9 cellular contexts compared by ENCODE assay signal in the genomic region with DNA sequence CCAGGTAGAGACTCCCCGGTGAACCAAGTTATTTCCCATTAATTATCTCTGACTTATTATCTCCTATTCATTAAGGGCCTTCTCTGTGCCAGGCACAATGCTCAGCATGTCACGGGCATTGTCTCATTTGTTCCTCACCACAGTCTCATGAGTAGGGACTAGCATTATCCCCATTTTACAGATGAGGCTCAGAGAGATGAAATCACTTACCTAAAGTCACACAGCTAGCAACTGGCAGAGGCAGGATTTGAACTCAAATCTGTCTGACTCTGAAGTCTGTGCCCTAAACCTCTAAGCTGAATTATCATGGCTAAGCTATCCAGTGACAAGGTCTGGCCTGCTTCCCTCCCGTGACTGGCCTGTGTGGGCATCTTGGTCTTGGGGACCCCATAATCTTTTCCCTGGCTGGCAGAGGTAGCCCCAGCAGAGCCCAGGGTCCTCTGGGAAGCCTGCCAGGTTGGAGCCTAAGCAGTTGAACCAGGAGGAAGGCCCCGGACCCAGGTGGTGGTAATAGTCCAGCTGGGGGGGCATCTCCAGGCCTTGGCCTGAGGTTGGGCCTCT. TPM values are rescaled to one million over a fixed set of nuclear protein-coding genes. Genes with fewer than 3 reads are reported as not detected.
DNase-seq lines count a peak whose midpoint lies in the region; ATAC-seq, FAIRE-seq and TF ChIP-seq lines count a peak whose summit lies in the region.
"Had no signal": no experiment of that assay in that cellular context is flagged by ENCODE, and none has a peak within 500 bp of the region (broad histone marks: within the 10 kb centered on the region; RNA-seq: fewer than 3 reads in every experiment).

No MANE protein-coding gene starts in this region.

- in situ Hi-C loops in ACHN (cut with HindIII; ENCODE audit: low pct_ligation_motif_present, low pct_unique_long_range_greater_than_20kb, low sequenced_read_pairs): no loop called here

- POLR2A ChIA-PET in RWPE1 (lab: Yijun Ruan, JAX; ENCODE audit: low non-redundant PET): interaction anchor here (1.1 to 1.2 kb wide), 2 partner anchors 9 to 27 kb away, joined by 3 read pairs; no protein-coding TSS in a partner anchor
- POLR2A ChIA-PET in endothelial cell of umbilical vein (lab: Charles Lee): interaction anchor here (0.5 to 2.8 kb wide), 5 partner anchors 9 to 1176 kb away, joined by 4 to 19 read pairs (median 9); a partner anchor contains a TSS

- no peak for FAIRE-seq in endothelial cell of umbilical vein (lab: Jason Lieb, UNC)

- H3K79me2 ChIP-seq in endothelial cell of umbilical vein (ENCODE audit: control insufficient read depth, insufficient read depth, low read length): peaks cover 95% of the 10 kb centered on the region
- peaks cover 21% of the 10 kb centered on the region for H3K79me2 ChIP-seq in parathyroid adenoma

- DNase-seq in Calu3: no peak
- no peak for DNase-seq in RWPE1 (ENCODE audit: low spot score)
- DNase-seq in endothelial cell of umbilical vein (ENCODE audit: low read depth, low spot score): no peak
- no peak for DNase-seq in ACHN
- no peak for DNase-seq in occipital lobe (lab: John Stamatoyannopoulos, UW)

- no peaks in the 10 kb centered on the region for H3K27me3 Mint-ChIP-seq in Calu3 (ENCODE audit: unreplicated experiment)

- H3K27ac ChIP-seq in RWPE1 (peak overlapping the region; percentile 96), endothelial cell of umbilical vein (ENCODE audit: insufficient read depth, low read depth, low read length) (peak overlapping the region; percentile 97), parathyroid adenoma (peak overlapping the region; percentile 73)

- H3K4me1 Mint-ChIP-seq in Calu3 (ENCODE audit: low read depth, unreplicated experiment): peaks cover 52% of the 10 kb centered on the region

- no peaks in the 10 kb centered on the region for H3K27me3 ChIP-seq in endothelial cell of umbilical vein (ENCODE audit: control insufficient read depth in 2 of 2, insufficient read depth in 2 of 2, low read length in 2 of 2)
- no peaks in the 10 kb centered on the region for H3K27me3 ChIP-seq in parathyroid adenoma (ENCODE audit: control insufficient read depth, insufficient read depth, low read length)

- H3K4me2 ChIP-seq in endothelial cell of umbilical vein (ENCODE audit: insufficient read depth, low read length): peak overlapping the region; percentile 87
- peak overlapping the region; percentile 47 for H3K4me2 ChIP-seq in parathyroid adenoma (ENCODE audit: low read length)

- H3K4me3 ChIP-seq in endothelial cell of umbilical vein (replicated peaks in 1 of 3; ENCODE audit: insufficient read depth in 1 of 3, low read depth in 1 of 3, low read length in 3 of 3): peak overlapping the region in 2 of 3 experiments; percentile 36 to 66
- no peak overlapping the region for H3K4me3 ChIP-seq in parathyroid adenoma (ENCODE audit: low read depth, low read length)

- no peaks in the 10 kb centered on the region for H3K36me3 ChIP-seq in endothelial cell of umbilical vein (ENCODE audit: control insufficient read depth in 2 of 2, extremely low read depth in 1 of 2, insufficient read depth in 2 of 2, low read length in 2 of 2)
- H3K36me3 ChIP-seq in parathyroid adenoma (ENCODE audit: control insufficient read depth, insufficient read depth, low read length): no peaks in the 10 kb centered on the region

- H4K20me1 ChIP-seq in endothelial cell of umbilical vein (replicated peaks; ENCODE audit: control insufficient read depth, extremely low read depth, insufficient read depth, low read length): peaks cover 2% of the 10 kb centered on the region

- no peaks in the 10 kb centered on the region for H3K9me1 ChIP-seq in endothelial cell of umbilical vein (replicated peaks; ENCODE audit: control insufficient read depth, extremely low read depth, insufficient read depth, low read length)

- no peak for ATAC-seq in HG02798 (IDR thresholded peaks at IDR 0.05; ENCODE audit: poor library complexity, unreplicated experiment)
- no peak for ATAC-seq in HG02884 (IDR thresholded peaks at IDR 0.05; ENCODE audit: unreplicated experiment)

- no peak for TF ChIP-seq POLR2A in endothelial cell of umbilical vein (IDR thresholded peaks at IDR 0.05; ENCODE audit: low read depth, low read length)

- dilution Hi-C loops in endothelial cell of umbilical vein (cut with MboI; ENCODE audit: extremely low pct_ligation_motif_present, low sequenced_read_pairs): no loop called here

- TF ChIP-seq CTCF in Calu3 (IDR thresholded peaks at IDR 0.05; ENCODE audit: unreplicated experiment): no peak
- TF ChIP-seq CTCF in RWPE1 (conservative IDR thresholded peaks at IDR 0.05; ENCODE audit: low read depth): no peak
- TF ChIP-seq CTCF in endothelial cell of umbilical vein (IDR thresholded peaks at IDR 0.05; ENCODE audit: extremely low read depth in 1 of 2, insufficient read depth in 1 of 2, low read depth in 1 of 2, low read length in 2 of 2): no peak
- no peak for TF ChIP-seq CTCF in parathyroid adenoma (IDR thresholded peaks at IDR 0.05)

- no peaks in the 10 kb centered on the region for H3K9me3 ChIP-seq in endothelial cell of umbilical vein (replicated peaks; ENCODE audit: control insufficient read depth, insufficient read depth, low read length)
- no peaks in the 10 kb centered on the region for H3K9me3 ChIP-seq in parathyroid adenoma (ENCODE audit: control insufficient read depth, low read length)

- no peak overlapping the region for H2AFZ ChIP-seq in endothelial cell of umbilical vein (ENCODE audit: low read depth, low read length)
- peak overlapping the region; percentile 42 for H2AFZ ChIP-seq in parathyroid adenoma

- peak overlapping the region; percentile 91 for H3K27ac Mint-ChIP-seq in Calu3 (ENCODE audit: unreplicated experiment)

- BruUV-seq in Calu3 (replicated peaks; lab: Mats Ljungman, UMichigan) (no TSS peak), endothelial cell of umbilical vein (replicated peaks; lab: Mats Ljungman, UMichigan) (TSS peak; percentile 51)

- H3K4me1 ChIP-seq in endothelial cell of umbilical vein (ENCODE audit: control insufficient read depth, extremely low read depth, insufficient read depth, low read length) (peaks cover 52% of the 10 kb centered on the region), parathyroid adenoma (peaks cover 5% of the 10 kb centered on the region)

- CTCF ChIA-PET in Calu3 (lab: Charles Lee): interaction anchor here (0.6 to 3.6 kb wide), 7 partner anchors 10 to 61 kb away, joined by 3 to 23 read pairs (median 3); a partner anchor contains a TSS
- CTCF ChIA-PET in RWPE1 (lab: Yijun Ruan, JAX): interaction anchor here (0.7 to 1.7 kb wide), 7 partner anchors 9 to 125 kb away, joined by 3 to 6 read pairs (median 3); a partner anchor contains a TSS
- CTCF ChIA-PET in endothelial cell of umbilical vein (lab: Charles Lee): interaction anchor here (1.0 to 4.8 kb wide), 11 partner anchors 10 to 207 kb away, joined by 3 to 62 read pairs (median 13); a partner anchor contains a TSS

- peaks cover 39% of the 10 kb centered on the region for H3K36me3 Mint-ChIP-seq in Calu3 (ENCODE audit: insufficient read depth, unreplicated experiment)

- H3K9ac ChIP-seq in endothelial cell of umbilical vein (replicated peaks; ENCODE audit: extremely low read depth, insufficient read depth, low read length) (peak overlapping the region; percentile 90), parathyroid adenoma (no peak overlapping the region)

- intact Hi-C loops in Calu3 (cut with micrococcal nuclease; ENCODE audit: unreplicated experiment): no loop called here
- intact Hi-C loops in endothelial cell of umbilical vein (cut with micrococcal nuclease): no loop called here

- no peaks in the 10 kb centered on the region for H3K9me3 Mint-ChIP-seq in Calu3 (ENCODE audit: low read depth, unreplicated experiment)

- peak overlapping the region; percentile 70 for H3K4me3 Mint-ChIP-seq in Calu3 (ENCODE audit: low read depth, unreplicated experiment)

TF ChIP-seq in endothelial cell of umbilical vein, 7 proteins besides CTCF, POLR2A, EP300 and RAD21 (continues in another document):
- TF ChIP-seq FOS (IDR thresholded peaks at IDR 0.05; ENCODE audit: borderline replicate concordance, insufficient read depth, low read length) (no peak), POLR2AphosphoS5 (IDR thresholded peaks at IDR 0.05; ENCODE audit: insufficient read depth, low read depth, low read length) (no peak)
- TF ChIP-seq, protein P1, sequence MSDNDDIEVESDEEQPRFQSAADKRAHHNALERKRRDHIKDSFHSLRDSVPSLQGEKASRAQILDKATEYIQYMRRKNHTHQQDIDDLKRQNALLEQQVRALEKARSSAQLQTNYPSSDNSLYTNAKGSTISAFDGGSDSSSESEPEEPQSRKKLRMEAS (IDR thresholded peaks at IDR 0.05; ENCODE audit: insufficient read depth, insufficient read length): no peak

RNA-seq across cellular contexts. Expression of a gene that starts 4.5 kb away (rescaled TPM):
- total RNA-seq in Calu3 (2022) (96.2 and 98.3 TPM in 2 replicates), endothelial cell of umbilical vein (193 and 199 TPM in 2 replicates), occipital lobe (49.6 TPM)
- 69.7 and 72.8 TPM in 2 replicates for polyA plus RNA-seq in endothelial cell of umbilical vein
- 83.1 and 87.7 TPM in 2 replicates for polyA plus RNA-seq in endothelial cell of umbilical vein (2011; cell fraction: cytosol; rRNA removed)
- polyA plus RNA-seq in endothelial cell of umbilical vein (2011; cell fraction: nucleus; rRNA removed): 96.6 and 103 TPM in 2 replicates
- 92.9 and 99.3 TPM in 2 replicates for polyA plus RNA-seq in endothelial cell of umbilical vein (2012)
- 30.7 and 35.9 TPM in 2 replicates for polyA minus RNA-seq in endothelial cell of umbilical vein
- polyA minus RNA-seq in endothelial cell of umbilical vein (2011; cell fraction: cytosol; rRNA and poly(A)+ RNA removed): 29.4 TPM
- polyA minus RNA-seq in endothelial cell of umbilical vein (2011; cell fraction: nucleus; rRNA and poly(A)+ RNA removed): 23.7 and 46.5 TPM in 2 replicates

RNA-seq across cellular contexts. Expression of a gene that starts 11.2 kb away (rescaled TPM):
- 70.3 and 71.5 TPM in 2 replicates for total RNA-seq in Calu3 (2022)
- 87.7 and 93.4 TPM in 2 replicates for total RNA-seq in endothelial cell of umbilical vein
- polyA plus RNA-seq in endothelial cell of umbilical vein: 89.3 and 125 TPM in 2 replicates
- polyA plus RNA-seq in endothelial cell of umbilical vein (2011; cell fraction: cytosol; rRNA removed): 108 and 132 TPM in 2 replicates
- 63.6 and 73.8 TPM in 2 replicates for polyA plus RNA-seq in endothelial cell of umbilical vein (2011; cell fraction: nucleus; rRNA removed)
- polyA plus RNA-seq in endothelial cell of umbilical vein (2012): 92.2 and 107 TPM in 2 replicates
- 39.8 and 43.5 TPM in 2 replicates for polyA minus RNA-seq in endothelial cell of umbilical vein
- 44.3 TPM for polyA minus RNA-seq in endothelial cell of umbilical vein (2011; cell fraction: cytosol; rRNA and poly(A)+ RNA removed)
- 13.5 and 18.9 TPM in 2 replicates for polyA minus RNA-seq in endothelial cell of umbilical vein (2011; cell fraction: nucleus; rRNA and poly(A)+ RNA removed)
- 40.1 TPM for total RNA-seq in occipital lobe

RNA-seq across cellular contexts. Expression of a gene that starts 35.4 kb away (rescaled TPM):
- total RNA-seq in Calu3 (2022) (0.07 TPM in 1 of 2 replicates, not detected in the other), endothelial cell of umbilical vein (0.78 and 1.3 TPM in 2 replicates), occipital lobe (1.1 TPM)
- 1.2 and 1.6 TPM in 2 replicates for polyA plus RNA-seq in endothelial cell of umbilical vein
- polyA plus RNA-seq in endothelial cell of umbilical vein (2011; cell fraction: cytosol; rRNA removed): 0.83 and 0.97 TPM in 2 replicates
- polyA plus RNA-seq in endothelial cell of umbilical vein (2011; cell fraction: nucleus; rRNA removed): 0.75 and 0.77 TPM in 2 replicates
- 1.4 and 2.9 TPM in 2 replicates for polyA plus RNA-seq in endothelial cell of umbilical vein (2012)
- 0.73 and 1.1 TPM in 2 replicates for polyA minus RNA-seq in endothelial cell of umbilical vein
- not detected for polyA minus RNA-seq in endothelial cell of umbilical vein (2011; cell fraction: cytosol; rRNA and poly(A)+ RNA removed)
- 0.19 TPM in 2 replicates for polyA minus RNA-seq in endothelial cell of umbilical vein (2011; cell fraction: nucleus; rRNA and poly(A)+ RNA removed)
- total RNA-seq: T-helper 1 cell treated with Interleukin-12 subunit alpha and Interleukin-12 subunit beta and Interleukin-4 antibody, amounts not matched to agents 30 ng/mL and 1 ng/mL, for 36 hours had no signal
